Comparison of ENCODE assay signal across 27 cellular contexts in the genomic region with DNA sequence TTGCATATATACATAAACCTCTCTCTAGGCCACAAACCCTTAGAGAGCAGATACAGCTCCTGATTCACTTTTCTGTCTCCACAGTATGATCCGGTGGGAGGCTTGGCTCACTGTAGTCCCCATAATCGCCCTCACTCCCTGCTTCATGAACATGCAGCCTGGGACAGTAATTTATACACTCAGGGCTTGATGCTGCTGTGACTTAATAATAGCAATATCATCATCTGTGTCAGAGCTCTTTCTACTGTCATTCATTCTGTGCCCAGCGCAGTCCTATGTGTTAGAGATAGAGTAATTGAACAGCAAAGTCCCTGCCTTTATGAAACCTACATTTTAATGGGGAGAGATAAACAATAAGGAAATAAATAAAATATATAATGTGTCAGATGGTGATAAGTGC. TPM values are rescaled to one million over a fixed set of nuclear protein-coding genes. Genes with fewer than 3 reads are reported as not detected.
"Had no signal": no experiment of that assay in that cellular context is flagged by ENCODE, and none has a peak within 500 bp of the region (broad histone marks: within the 10 kb centered on the region; RNA-seq: fewer than 3 reads in every experiment).

No MANE protein-coding gene starts in this region.

- H3K4me3 ChIP-seq: coronary artery, dorsolateral prefrontal cortex, esophagus muscularis mucosa, gastrocnemius medialis, heart left ventricle had no signal

- H3K4me1 ChIP-seq: esophagus muscularis mucosa, foreskin keratinocyte, gastrocnemius medialis had no signal

- H3K9me3 ChIP-seq: esophagus muscularis mucosa, gastrocnemius medialis, heart left ventricle had no signal

- H3K27ac ChIP-seq: brain microvascular endothelial cell, coronary artery, dorsolateral prefrontal cortex, esophagus muscularis mucosa, foreskin keratinocyte, gastrocnemius medialis, heart left ventricle had no signal

- H3K36me3 ChIP-seq: brain microvascular endothelial cell, esophagus muscularis mucosa, gastrocnemius medialis, heart left ventricle had no signal

- DNase-seq: activated CD4-positive, alpha-beta memory T cell treated with anti-CD3 and anti-CD28 coated beads, Interleukin-2, amount 10 ng/mL, durations not matched to agents 7 days and 5 days; activated CD4-positive, alpha-beta T cell treated with anti-CD3 and anti-CD28 coated beads for 36 hours; activated CD4-positive, alpha-beta T cell treated with anti-CD3 and anti-CD28 coated beads, Interleukin-2, amount 10 ng/mL, durations not matched to agents 24 days and 14 days; activated CD4-positive, CD25-positive, alpha-beta regulatory T cell; activated CD4-positive, CD25-positive, alpha-beta regulatory T cell treated with anti-CD3 and anti-CD28 coated beads, Interleukin-2, amount 50 U/mL, for 72 hours; activated CD8-positive, alpha-beta memory T cell treated with anti-CD3 and anti-CD28 coated beads, Interleukin-2, amount 50 U/mL, for 48 hours; activated effector memory CD4-positive, alpha-beta T cell treated with Interleukin-2 at 50 U/mL for 16 hours; activated gamma-delta T cell treated with Interleukin-2 at 50 U/mL for 16 hours; activated naive CD4-positive, alpha-beta T cell treated with anti-CD3 and anti-CD28 coated beads, Interleukin-2, amount 50 U/mL, for 16 hours; activated naive CD4-positive, alpha-beta T cell treated with Interleukin-2 at 50 U/mL for 16 hours; activated T-cell treated with anti-CD3 and anti-CD28 coated beads, Interleukin-2, amount 50 U/mL, for 4 hours; amniotic stem cell; anterior cingulate cortex; brain microvascular endothelial cell; dorsolateral prefrontal cortex; effector memory CD4-positive, alpha-beta T cell; endodermal cell; foreskin keratinocyte; gastrocnemius medialis; glutamatergic neuron; heart left ventricle; T-helper 2 cell had no signal

RNA-seq across cellular contexts. Expression of gene HEMGN, which starts 2.7 kb away (rescaled TPM):
- total RNA-seq: astrocyte, bronchial epithelial cell, endodermal cell, epithelial cell of proximal tubule, foreskin keratinocyte had no signal
